Comparison of ENCODE assay signal across 8 cellular contexts in the genomic region with DNA sequence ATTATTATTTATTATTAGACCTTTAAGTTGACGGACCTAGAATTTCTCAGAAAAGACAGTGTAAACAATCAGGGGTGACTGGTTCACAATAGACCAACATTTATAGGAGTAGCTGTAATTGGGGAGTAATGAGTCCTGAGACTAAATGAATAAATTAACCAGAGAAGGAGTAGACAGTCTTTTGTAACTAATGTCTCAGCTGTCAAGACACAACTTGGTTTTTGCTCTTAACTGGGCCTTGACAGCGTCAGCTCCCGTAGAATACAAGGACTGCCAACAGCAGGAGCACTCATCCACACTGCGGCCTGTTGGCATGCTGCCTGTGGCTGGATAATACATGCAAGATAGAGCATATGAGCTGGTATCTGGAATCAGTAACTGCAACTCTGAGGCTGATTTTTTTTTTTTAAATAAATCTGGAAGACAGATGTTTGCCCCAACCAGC.
DNase-seq lines count a peak whose midpoint lies in the region; ATAC-seq and TF ChIP-seq lines count a peak whose summit lies in the region.

No MANE protein-coding gene starts in this region.

- intact Hi-C loops in heart left ventricle (cut with DNase I) (loop anchor here in 1 of 10 donors (5.0 kb wide), 1 partner anchor 38 kb away; no protein-coding TSS in a partner anchor), sciatic nerve (cut with DNase I) (no loop called here)

- H3K4me3 ChIP-seq in HEK293 (ENCODE audit: low read depth, low read length) (no peak overlapping the region), SJSA1 (no peak overlapping the region), heart left ventricle (no peak overlapping the region)

- H3K36me3 ChIP-seq in HEK293 (ENCODE audit: control insufficient read depth in 2 of 2, insufficient read depth in 1 of 2, low read length in 2 of 2) (no peaks in the 10 kb centered on the region), SJSA1 (no peaks in the 10 kb centered on the region), heart left ventricle (no peaks in the 10 kb centered on the region)

- H3K27ac ChIP-seq in HEK293 (ENCODE audit: extremely low read depth, low read depth, low read length) (peak overlapping the region; percentile 57; the same call in 1 of the 2 replicates), SJSA1 (no peak overlapping the region), heart left ventricle (peak overlapping the region in 11 of 12 donors; percentile 36 to 69 (median 62))

- TF ChIP-seq CTCF in HEK293 (tag by site-specific recombination; IDR thresholded peaks at IDR 0.05) (no peak), heart left ventricle (IDR thresholded peaks at IDR 0.05) (no peak)

- ATAC-seq in heart left ventricle: peak; percentile 90 to 97 (median 95)
- peak; percentile 80 for ATAC-seq in sciatic nerve

- H3K4me1 ChIP-seq in HEK293 (ENCODE audit: control insufficient read depth, insufficient read depth, low read length): peaks cover 12% of the 10 kb centered on the region
- peaks cover 19% of the 10 kb centered on the region for H3K4me1 ChIP-seq in SJSA1 (replicated peaks)
- peaks cover 0 to 52% (median 23%) of the 10 kb centered on the region in 12 donors for H3K4me1 ChIP-seq in heart left ventricle

- H3K27me3 ChIP-seq in SJSA1 (replicated peaks) (no peaks in the 10 kb centered on the region), heart left ventricle (no peaks in the 10 kb centered on the region)

- H3K9me3 ChIP-seq in HEK293 (ENCODE audit: control insufficient read depth, insufficient read depth, low read depth, low read length) (no peaks in the 10 kb centered on the region), SJSA1 (replicated peaks) (no peaks in the 10 kb centered on the region), heart left ventricle (no peaks in the 10 kb centered on the region)

- CTCF ChIA-PET in HEK293 (lab: Yijun Ruan, JAX): interaction anchor here (0.6 to 1.1 kb wide), 4 partner anchors 43 to 285 kb away, joined by 3 to 7 read pairs (median 4); no protein-coding TSS in a partner anchor

- TF ChIP-seq POLR2A in heart left ventricle (IDR thresholded peaks at IDR 0.05): no peak

- POLR2A ChIA-PET in HEK293 (lab: Yijun Ruan, JAX): no interaction called here

- DNase-seq in SJSA1 (ENCODE audit: low read depth in 1 of 2, low spot score in 2 of 2): peak; percentile 57 to 69
- peak; percentile 83 to 94 (median 86) for DNase-seq in heart left ventricle
- peak; percentile 77 for DNase-seq in sciatic nerve (ENCODE audit: low spot score)
- DNase-seq in GM19240 (ENCODE audit: insufficient read length, low spot score): no peak
- DNase-seq in iPS-NIHi11 (ENCODE audit: low spot score): no peak
- no peak for DNase-seq in effector CD8-positive, alpha-beta T cell (lab: John Stamatoyannopoulos, UW)
- no peak for DNase-seq in germinal center (ENCODE audit: low spot score)

- 23 to 40% (median 35%) methylated on average over 4 of the region's 4 CpGs for WGBS in heart left ventricle, 4 donors

TF ChIP-seq in HEK293, 187 proteins besides CTCF, POLR2A, EP300 and RAD21:
- TF ChIP-seq, protein P1, sequence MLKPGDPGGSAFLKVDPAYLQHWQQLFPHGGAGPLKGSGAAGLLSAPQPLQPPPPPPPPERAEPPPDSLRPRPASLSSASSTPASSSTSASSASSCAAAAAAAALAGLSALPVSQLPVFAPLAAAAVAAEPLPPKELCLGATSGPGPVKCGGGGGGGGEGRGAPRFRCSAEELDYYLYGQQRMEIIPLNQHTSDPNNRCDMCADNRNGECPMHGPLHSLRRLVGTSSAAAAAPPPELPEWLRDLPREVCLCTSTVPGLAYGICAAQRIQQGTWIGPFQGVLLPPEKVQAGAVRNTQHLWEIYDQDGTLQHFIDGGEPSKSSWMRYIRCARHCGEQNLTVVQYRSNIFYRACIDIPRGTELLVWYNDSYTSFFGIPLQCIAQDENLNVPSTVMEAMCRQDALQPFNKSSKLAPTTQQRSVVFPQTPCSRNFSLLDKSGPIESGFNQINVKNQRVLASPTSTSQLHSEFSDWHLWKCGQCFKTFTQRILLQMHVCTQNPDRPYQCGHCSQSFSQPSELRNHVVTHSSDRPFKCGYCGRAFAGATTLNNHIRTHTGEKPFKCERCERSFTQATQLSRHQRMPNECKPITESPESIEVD (tag by site-specific recombination; IDR thresholded peaks at IDR 0.05): peak; percentile 66
- TF ChIP-seq ZBTB17 (tag by site-specific recombination; IDR thresholded peaks at IDR 0.05) (0 out of 2 replicates have a peak, but pooled peaks have one; percentile 32), FEZF1 (tag by site-specific recombination; IDR thresholded peaks at IDR 0.05) (peak; percentile 56), ZNF169 (tag by site-specific recombination; IDR thresholded peaks at IDR 0.05) (no peak), YY2 (tag by site-specific recombination; IDR thresholded peaks at IDR 0.05) (no peak), ZNF324 (tag by site-specific recombination; IDR thresholded peaks at IDR 0.05) (no peak), ZSCAN30 (tag by site-specific recombination; IDR thresholded peaks at IDR 0.05) (peak; percentile 65)
- TF ChIP-seq, protein P2, sequence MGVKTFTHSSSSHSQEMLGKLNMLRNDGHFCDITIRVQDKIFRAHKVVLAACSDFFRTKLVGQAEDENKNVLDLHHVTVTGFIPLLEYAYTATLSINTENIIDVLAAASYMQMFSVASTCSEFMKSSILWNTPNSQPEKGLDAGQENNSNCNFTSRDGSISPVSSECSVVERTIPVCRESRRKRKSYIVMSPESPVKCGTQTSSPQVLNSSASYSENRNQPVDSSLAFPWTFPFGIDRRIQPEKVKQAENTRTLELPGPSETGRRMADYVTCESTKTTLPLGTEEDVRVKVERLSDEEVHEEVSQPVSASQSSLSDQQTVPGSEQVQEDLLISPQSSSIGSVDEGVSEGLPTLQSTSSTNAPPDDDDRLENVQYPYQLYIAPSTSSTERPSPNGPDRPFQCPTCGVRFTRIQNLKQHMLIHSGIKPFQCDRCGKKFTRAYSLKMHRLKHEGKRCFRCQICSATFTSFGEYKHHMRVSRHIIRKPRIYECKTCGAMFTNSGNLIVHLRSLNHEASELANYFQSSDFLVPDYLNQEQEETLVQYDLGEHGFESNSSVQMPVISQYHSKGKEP (tag by site-specific recombination; IDR thresholded peaks at IDR 0.05): peak; percentile 69
- TF ChIP-seq, protein P3, sequence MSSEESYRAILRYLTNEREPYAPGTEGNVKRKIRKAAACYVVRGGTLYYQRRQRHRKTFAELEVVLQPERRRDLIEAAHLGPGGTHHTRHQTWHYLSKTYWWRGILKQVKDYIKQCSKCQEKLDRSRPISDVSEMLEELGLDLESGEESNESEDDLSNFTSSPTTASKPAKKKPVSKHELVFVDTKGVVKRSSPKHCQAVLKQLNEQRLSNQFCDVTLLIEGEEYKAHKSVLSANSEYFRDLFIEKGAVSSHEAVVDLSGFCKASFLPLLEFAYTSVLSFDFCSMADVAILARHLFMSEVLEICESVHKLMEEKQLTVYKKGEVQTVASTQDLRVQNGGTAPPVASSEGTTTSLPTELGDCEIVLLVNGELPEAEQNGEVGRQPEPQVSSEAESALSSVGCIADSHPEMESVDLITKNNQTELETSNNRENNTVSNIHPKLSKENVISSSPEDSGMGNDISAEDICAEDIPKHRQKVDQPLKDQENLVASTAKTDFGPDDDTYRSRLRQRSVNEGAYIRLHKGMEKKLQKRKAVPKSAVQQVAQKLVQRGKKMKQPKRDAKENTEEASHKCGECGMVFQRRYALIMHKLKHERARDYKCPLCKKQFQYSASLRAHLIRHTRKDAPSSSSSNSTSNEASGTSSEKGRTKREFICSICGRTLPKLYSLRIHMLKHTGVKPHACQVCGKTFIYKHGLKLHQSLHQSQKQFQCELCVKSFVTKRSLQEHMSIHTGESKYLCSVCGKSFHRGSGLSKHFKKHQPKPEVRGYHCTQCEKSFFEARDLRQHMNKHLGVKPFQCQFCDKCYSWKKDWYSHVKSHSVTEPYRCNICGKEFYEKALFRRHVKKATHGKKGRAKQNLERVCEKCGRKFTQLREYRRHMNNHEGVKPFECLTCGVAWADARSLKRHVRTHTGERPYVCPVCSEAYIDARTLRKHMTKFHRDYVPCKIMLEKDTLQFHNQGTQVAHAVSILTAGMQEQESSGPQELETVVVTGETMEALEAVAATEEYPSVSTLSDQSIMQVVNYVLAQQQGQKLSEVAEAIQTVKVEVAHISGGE (tag by site-specific recombination; conservative IDR thresholded peaks at IDR 0.05; ENCODE audit: low read depth): no peak

Comparison
In these comparisons a context has a peak if more than half of its experiments do, and no peak if none do; other contexts are left out.
1. DNase-seq: peak in SJSA1 (2 of 2), heart left ventricle (5 of 5) and sciatic nerve (single experiment); none in GM19240 (single experiment), iPS-NIHi11 (single experiment), effector CD8-positive, alpha-beta T cell (single experiment) and germinal center (single experiment).